Comparison of ENCODE assay signal across 11 cellular contexts in genomic region chr10:94088926-94089381, GRCh38.
DNase-seq lines count a peak whose midpoint lies in the region; ATAC-seq and TF ChIP-seq lines count a peak whose summit lies in the region.
"Had no signal": no experiment of that assay in that cellular context is flagged by ENCODE, and none has a peak within 500 bp of the region (broad histone marks: within the 10 kb centered on the region; RNA-seq: fewer than 3 reads in every experiment).

No MANE protein-coding gene starts in this region.

- no peak overlapping the region for H3K4ac ChIP-seq in mesenchymal stem cell (ENCODE audit: low read depth in 1 of 2, low read length in 2 of 2)

- H4K8ac ChIP-seq in mesenchymal stem cell (ENCODE audit: low read length) = no peak overlapping the region

- peaks cover 1% of the 10 kb centered on the region for H3K79me1 ChIP-seq in mesenchymal stem cell (replicated peaks; ENCODE audit: low read length, poor library complexity, severe bottlenecking)

- H3K23ac ChIP-seq in mesenchymal stem cell (ENCODE audit: low read length in 2 of 2) = no peak overlapping the region

- peaks cover 2% of the 10 kb centered on the region for H3K4me1 ChIP-seq in mesenchymal stem cell (ENCODE audit: control insufficient read depth, insufficient read depth, low read depth, low read length)
- H3K4me1 ChIP-seq: suprapubic skin had no signal

- H3K27ac ChIP-seq in AG04450 (ENCODE audit: low read depth, low read length) (no peak overlapping the region), coronary artery (peak overlapping the region in 1 of 2 donors; percentile 13), mesenchymal stem cell (ENCODE audit: low read length, poor library complexity, severe bottlenecking) (no peak overlapping the region)
- H3K27ac ChIP-seq: suprapubic skin had no signal

- no peak overlapping the region for H2BK120ac ChIP-seq in mesenchymal stem cell (ENCODE audit: low read depth, low read length)

- H2BK12ac ChIP-seq in mesenchymal stem cell (ENCODE audit: low read length in 2 of 2) = no peak overlapping the region

- H2BK15ac ChIP-seq in mesenchymal stem cell (ENCODE audit: low read depth, poor library complexity, severe bottlenecking) = no peak overlapping the region

- TF ChIP-seq CTCF in AG04450 (IDR thresholded peaks at IDR 0.05; ENCODE audit: low read depth, low read length) = no peak
- TF ChIP-seq CTCF in coronary artery (IDR thresholded peaks at IDR 0.05) = no peak

- H3K14ac ChIP-seq in mesenchymal stem cell (ENCODE audit: low read length in 2 of 2) = no peak overlapping the region

- H3K4me3 ChIP-seq in AG04450 (ENCODE audit: low read depth, low read length) (no peak overlapping the region), coronary artery (peak overlapping the region; percentile 61), mesenchymal stem cell (ENCODE audit: insufficient read depth in 1 of 2, low read depth in 1 of 2, low read length in 2 of 2) (no peak overlapping the region)
- H3K4me3 ChIP-seq: suprapubic skin had no signal

- H3K4me2 ChIP-seq in mesenchymal stem cell (ENCODE audit: low read length, poor library complexity, severe bottlenecking) = peak overlapping the region; percentile 37

- 59% methylated on average over 5 of the region's 7 CpGs for WGBS in mesenchymal stem cell

- H2AFZ ChIP-seq in mesenchymal stem cell (ENCODE audit: low read depth, low read length) = no peak overlapping the region

- no peaks in the 10 kb centered on the region for H3K27me3 ChIP-seq in AG04450 (ENCODE audit: control insufficient read depth, insufficient read depth, low read length)
- no peaks in the 10 kb centered on the region for H3K27me3 ChIP-seq in mesenchymal stem cell (ENCODE audit: control insufficient read depth in 1 of 2, insufficient read depth in 1 of 2, low read length in 2 of 2)
- H3K27me3 ChIP-seq: suprapubic skin had no signal

- no peak overlapping the region for H4K91ac ChIP-seq in mesenchymal stem cell (ENCODE audit: low read length)

- H3K36me3 ChIP-seq in mesenchymal stem cell (ENCODE audit: control insufficient read depth in 1 of 2, insufficient read depth in 2 of 2, low read depth in 1 of 2, low read length in 2 of 2) = no peaks in the 10 kb centered on the region
- H3K36me3 ChIP-seq: suprapubic skin had no signal

- POLR2A ChIA-PET in AG04450 (lab: Yijun Ruan, JAX) = no interaction called here

- DNase-seq in AG04450 (ENCODE audit: low read depth, low spot score) (peak; percentile 34), M059J (ENCODE audit: low read depth) (peak; percentile 28), coronary artery (ENCODE audit: low spot score) (no peak), mesenchymal stem cell (peak; percentile 38), nucleus accumbens (lab: John Stamatoyannopoulos, UW) (no peak), cerebellum (ENCODE audit: low spot score) (no peak)
- no peak for DNase-seq in effector CD4-positive, alpha-beta T cell
- DNase-seq: activated B cell treated with CpG ODN at 0.5 μM for 24 hours, activated gamma-delta T cell treated with Interleukin-2 at 50 U/mL for 16 hours had no signal

- no peak for ATAC-seq in GM21423 (IDR thresholded peaks at IDR 0.05; ENCODE audit: unreplicated experiment)

- no peak overlapping the region for H3K18ac ChIP-seq in mesenchymal stem cell (ENCODE audit: low read depth in 1 of 2, low read length in 2 of 2)

- CTCF ChIA-PET in AG04450 (lab: Charles Lee) = interaction anchor here (0.7 kb wide), 1 partner anchor 374 kb away, joined by 3 read pairs; no protein-coding TSS in a partner anchor

- H2BK5ac ChIP-seq in mesenchymal stem cell (ENCODE audit: low read depth, low read length, poor library complexity, severe bottlenecking) = no peak overlapping the region

- H3K9me3 ChIP-seq in AG04450 (ENCODE audit: control insufficient read depth, insufficient read depth, low read length) (no peaks in the 10 kb centered on the region), mesenchymal stem cell (ENCODE audit: control insufficient read depth, low read length) (no peaks in the 10 kb centered on the region)
- H3K9me3 ChIP-seq: suprapubic skin had no signal

- no peak overlapping the region for H3K9ac ChIP-seq in mesenchymal stem cell (ENCODE audit: low read length)

- H2AK5ac ChIP-seq in mesenchymal stem cell (ENCODE audit: low read length, severe bottlenecking) = no peak overlapping the region

Comparison
In these comparisons a context has a peak if more than half of its experiments do, and no peak if none do; other contexts are left out.
1. DNase-seq: peak in AG04450 (single experiment), M059J (single experiment) and mesenchymal stem cell (single experiment); none in coronary artery (single experiment), effector CD4-positive, alpha-beta T cell (single experiment), nucleus accumbens (0 of 56) and cerebellum (single experiment).